ENCODE assay signal across 32 cellular contexts in the genomic region with DNA sequence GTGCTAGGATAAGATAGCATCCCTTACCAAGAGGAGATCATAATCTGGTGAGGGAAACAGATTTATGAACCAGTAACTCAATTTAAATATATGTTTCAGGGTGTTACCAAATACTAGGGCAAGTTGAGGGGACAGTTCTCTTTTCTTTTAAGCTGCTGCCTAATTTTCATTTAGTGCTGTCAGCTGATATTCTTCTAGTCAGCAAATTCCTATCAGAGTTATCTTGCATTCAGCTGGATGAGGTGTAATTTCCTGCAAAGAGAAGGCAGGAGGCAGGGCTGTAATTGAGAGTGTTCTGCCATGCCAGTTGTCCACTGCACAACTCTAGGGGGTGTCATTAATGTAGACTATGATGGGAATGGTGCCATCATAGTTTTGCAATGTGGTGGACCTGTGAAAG.
DNase-seq lines count a peak whose midpoint lies in the region; ATAC-seq, FAIRE-seq and TF ChIP-seq lines count a peak whose summit lies in the region.
"Had no signal": no experiment of that assay in that cellular context is flagged by ENCODE, and none has a peak within 500 bp of the region (broad histone marks: within the 10 kb centered on the region; RNA-seq: fewer than 3 reads in every experiment).

No MANE protein-coding gene starts in this region.

- dilution Hi-C loops in IMR-90 (cut with HindIII; ENCODE audit: low sequenced_read_pairs, unreplicated experiment): no loop called here

- in situ Hi-C loops in HepG2 (cut with HindIII; ENCODE audit: extremely low pct_ligation_motif_present, low pct_unique_long_range_greater_than_20kb): no loop called here
- in situ Hi-C loops in IMR-90 (cut with MboI; ENCODE audit: low sequenced_read_pairs): no loop called here

- BruUV-seq in HepG2 (replicated peaks; lab: Mats Ljungman, UMichigan) (no TSS peak), IMR-90 (replicated peaks; lab: Mats Ljungman, UMichigan) (no TSS peak)

- no peak overlapping the region for H4K91ac ChIP-seq in IMR-90 (ENCODE audit: insufficient read depth, low read depth, low read length)

- no peaks in the 10 kb centered on the region for H3K9me3 ChIP-seq in HepG2 (ENCODE audit: low read length)
- no peaks in the 10 kb centered on the region for H3K9me3 ChIP-seq in right lobe of liver
- H3K9me3 ChIP-seq in A549: no peaks in the 10 kb centered on the region
- no peaks in the 10 kb centered on the region for H3K9me3 ChIP-seq in IMR-90 (ENCODE audit: control insufficient read depth, insufficient read depth, low read length)
- H3K9me3 ChIP-seq: BE2C, Caco-2 had no signal

- H2AK5ac ChIP-seq in IMR-90 (ENCODE audit: low read depth, low read length): no peak overlapping the region

- H4K20me1 ChIP-seq in HepG2 (ENCODE audit: insufficient read depth, low read length) (no peaks in the 10 kb centered on the region), IMR-90 (ENCODE audit: insufficient read depth, low read length) (no peaks in the 10 kb centered on the region)
- H4K20me1 ChIP-seq: BLaER1; BLaER1 treated with 17β-estradiol and CSF1 and Interleukin-3, amounts not matched to agents 10 nM and 100 nM had no signal

- no peaks in the 10 kb centered on the region for H3K79me2 ChIP-seq in HepG2 (ENCODE audit: insufficient read depth, low read length)

- H3K9ac ChIP-seq in HepG2 (ENCODE audit: insufficient read depth, low read depth, low read length): no peak overlapping the region
- no peak overlapping the region for H3K9ac ChIP-seq in IMR-90 (ENCODE audit: low read depth, low read length)
- H3K9ac ChIP-seq: BLaER1; BLaER1 treated with 17β-estradiol and CSF1 and Interleukin-3, amounts not matched to agents 10 nM and 100 nM had no signal

- TF ChIP-seq RAD21 in HepG2 (CRISPR knock-in tag; IDR thresholded peaks at IDR 0.05) (no peak), A549 (conservative IDR thresholded peaks at IDR 0.05 in 1 of 2, IDR thresholded peaks at IDR 0.05 in 1 of 2) (no peak), IMR-90 (IDR thresholded peaks at IDR 0.05; ENCODE audit: low read length) (no peak)

- no peak for TF ChIP-seq POLR2A in HepG2 (IDR thresholded peaks at IDR 0.05; ENCODE audit: insufficient read depth in 1 of 2, low read depth in 2 of 2, low read length in 2 of 2)
- no peak for TF ChIP-seq POLR2A in right lobe of liver (IDR thresholded peaks at IDR 0.05)
- no peak for TF ChIP-seq POLR2A in A549 (IDR thresholded peaks at IDR 0.05; ENCODE audit: low read length)
- TF ChIP-seq POLR2A in IMR-90 (IDR thresholded peaks at IDR 0.05; ENCODE audit: low read depth, low read length): no peak
- TF ChIP-seq POLR2A in GM12891 (IDR thresholded peaks at IDR 0.05; ENCODE audit: low read depth, low read length): no peak

- H2AK9ac ChIP-seq in IMR-90 (replicated peaks; ENCODE audit: low read depth, low read length, poor library complexity): no peak overlapping the region

- FAIRE-seq in HepG2 (lab: Jason Lieb, UNC): no peak
- no peak for FAIRE-seq in A549 (lab: Jason Lieb, UNC)
- FAIRE-seq in GM12891 (lab: Jason Lieb, UNC): no peak
- FAIRE-seq: A204.1, D721Med had no signal

- H2BK15ac ChIP-seq in IMR-90 (ENCODE audit: low read depth, low read length): no peak overlapping the region

- H2BK120ac ChIP-seq in IMR-90 (ENCODE audit: low read depth, low read length): no peak overlapping the region

- no peak overlapping the region for H3K18ac ChIP-seq in IMR-90 (ENCODE audit: low read depth, low read length)

- no peaks in the 10 kb centered on the region for H3K4me1 ChIP-seq in HepG2 (ENCODE audit: insufficient read depth, low read length)
- H3K4me1 ChIP-seq in right lobe of liver: no peaks in the 10 kb centered on the region
- H3K4me1 ChIP-seq in A549: no peaks in the 10 kb centered on the region
- peaks cover 2% of the 10 kb centered on the region; the same call in 1 of the 2 replicates for H3K4me1 ChIP-seq in IMR-90 (ENCODE audit: control insufficient read depth, insufficient read depth, low read length)
- H3K4me1 ChIP-seq: BE2C, Caco-2 had no signal

- H3K4me3 ChIP-seq in HepG2 (replicated peaks in 1 of 3; ENCODE audit: insufficient read depth in 1 of 3, low read depth in 2 of 3, low read length in 3 of 3): no peak overlapping the region
- no peak overlapping the region for H3K4me3 ChIP-seq in right lobe of liver
- H3K4me3 ChIP-seq in A549: no peak overlapping the region
- no peak overlapping the region for H3K4me3 ChIP-seq in IMR-90 (ENCODE audit: insufficient read depth, low read depth, low read length)
- H3K4me3 ChIP-seq: BLaER1; BLaER1 treated with 17β-estradiol and CSF1 and Interleukin-3, amounts not matched to agents 10 nM and 100 nM had no signal

- no peak overlapping the region for H3K23ac ChIP-seq in IMR-90 (ENCODE audit: low read depth, low read length)

- no peak overlapping the region for H4K8ac ChIP-seq in IMR-90 (ENCODE audit: low read depth in 2 of 2, low read length in 2 of 2)

- POLR2A ChIA-PET in HepG2 (lab: Yijun Ruan, JAX): no interaction called here
- POLR2A ChIA-PET in A549 (lab: Yijun Ruan, JAX): no interaction called here
- POLR2A ChIA-PET in IMR-90 (lab: Charles Lee; ENCODE audit: unreplicated experiment): no interaction called here

- DNase-seq in HepG2 (ENCODE audit: low spot score) (no peak), right lobe of liver (no peak), A549 (ENCODE audit: low read depth in 1 of 2, low spot score in 1 of 2) (no peak), IMR-90 (no peak), GM12891 (ENCODE audit: insufficient read length, low spot score) (no peak)
- DNase-seq: 8988T; ACHN; AML-193; BE2C; C1 segment of cervical spinal cord; Caco-2; Calu3; CD4-positive, alpha-beta memory T cell; CD4-positive, alpha-beta T cell; CD4-positive, CD25-positive, alpha-beta regulatory T cell; CD8-positive, alpha-beta memory T cell; CD8-positive, alpha-beta T cell; COR-L47; DMS 273 treated with DMSO at 0.1 percent for 48 hours; DMS153; DMS53; DMS79; DMS79 treated with DMSO at 0.1 percent for 48 hours; DND-41; EL had no signal

- CTCF ChIA-PET in HepG2 (lab: Yijun Ruan, JAX; ENCODE audit: low intra/inter-chr PET ratio, low total read pairs) (no interaction called here), A549 (lab: Yijun Ruan, JAX) (interaction anchor here (1.0 kb wide), 1 partner anchor 10 kb away, joined by 3 read pairs; no protein-coding TSS in a partner anchor), IMR-90 (lab: Yijun Ruan, JAX) (interaction anchor here (1.2 kb wide), 1 partner anchor 13 kb away, joined by 4 read pairs; no protein-coding TSS in a partner anchor)

- no peak overlapping the region for H3K4ac ChIP-seq in IMR-90 (ENCODE audit: low read depth, low read length)

- H3K4me2 ChIP-seq in HepG2 (ENCODE audit: low read depth, low read length) (no peak overlapping the region), A549 (no peak overlapping the region), IMR-90 (ENCODE audit: low read depth, low read length) (no peak overlapping the region)
- H3K4me2 ChIP-seq: BLaER1 had no signal

- H3K14ac ChIP-seq in IMR-90 (replicated peaks; ENCODE audit: low read depth, low read length): no peak overlapping the region

- H3K36me3 ChIP-seq in HepG2 (replicated peaks in 1 of 2; ENCODE audit: control insufficient read depth in 1 of 2, insufficient read depth in 2 of 2, low read length in 2 of 2) (no peaks in the 10 kb centered on the region), right lobe of liver (no peaks in the 10 kb centered on the region), IMR-90 (ENCODE audit: control insufficient read depth, insufficient read depth, low read length) (no peaks in the 10 kb centered on the region)
- H3K36me3 ChIP-seq: BE2C; BLaER1; BLaER1 treated with 17β-estradiol and CSF1 and Interleukin-3, amounts not matched to agents 10 nM and 100 nM had no signal

- H2AFZ ChIP-seq in HepG2 (ENCODE audit: low read length) (no peak overlapping the region), IMR-90 (replicated peaks; ENCODE audit: low read length, poor library complexity) (no peak overlapping the region)

- no peak overlapping the region for H4K5ac ChIP-seq in IMR-90 (ENCODE audit: low read depth, low read length)

- no peak overlapping the region for H3K27ac ChIP-seq in HepG2 (ENCODE audit: extremely low read length, insufficient read depth, low read length)
- H3K27ac ChIP-seq in right lobe of liver: no peak overlapping the region
- H3K27ac ChIP-seq in A549: no peak overlapping the region
- no peak overlapping the region for H3K27ac ChIP-seq in IMR-90 (ENCODE audit: insufficient read depth, low read length)
- H3K27ac ChIP-seq: 22Rv1; BLaER1; BLaER1 treated with 17β-estradiol and CSF1 and Interleukin-3, amounts not matched to agents 10 nM and 100 nM; C4-2B had no signal

- H3K27me3 ChIP-seq in HepG2 (ENCODE audit: control insufficient read depth in 1 of 2, insufficient read depth in 2 of 2, low read length in 2 of 2): no peaks in the 10 kb centered on the region
- H3K27me3 ChIP-seq in right lobe of liver: no peaks in the 10 kb centered on the region
- peaks cover 6% of the 10 kb centered on the region for H3K27me3 ChIP-seq in IMR-90 (ENCODE audit: control insufficient read depth, insufficient read depth, low read length)
- H3K27me3 ChIP-seq: BE2C; BLaER1; BLaER1 treated with 17β-estradiol and CSF1 and Interleukin-3, amounts not matched to agents 10 nM and 100 nM had no signal

- no peak overlapping the region for H3K56ac ChIP-seq in IMR-90 (ENCODE audit: extremely low read depth, insufficient read depth, low read length)

- TF ChIP-seq CTCF in HepG2 (CRISPR knock-in tag; IDR thresholded peaks at IDR 0.05) (no peak), right lobe of liver (IDR thresholded peaks at IDR 0.05) (no peak), A549 (IDR thresholded peaks at IDR 0.05) (no peak), IMR-90 (conservative IDR thresholded peaks at IDR 0.05; ENCODE audit: low read depth, low read length) (no peak)

- intact Hi-C loops in HepG2 (cut with micrococcal nuclease; ENCODE audit: unreplicated experiment): no loop called here
- intact Hi-C loops in right lobe of liver (cut with DNase I): no loop called here
- intact Hi-C loops in IMR-90 (cut with micrococcal nuclease): no loop called here

- ATAC-seq in HepG2 (no peak), right lobe of liver (no peak), A549 (no peak), IMR-90 (ENCODE audit: low read depth) (no peak), esophagus mucosa (no peak)
- ATAC-seq: CD8-positive, alpha-beta T cell had no signal

- no peaks in the 10 kb centered on the region for H3K79me1 ChIP-seq in IMR-90 (ENCODE audit: low read depth in 1 of 2, low read length in 2 of 2)

- TF ChIP-seq EP300 in HepG2 (IDR thresholded peaks at IDR 0.05; ENCODE audit: low read depth in 2 of 2, low read length in 2 of 2) (no peak), HepG2 (CRISPR knock-in tag; IDR thresholded peaks at IDR 0.05; ENCODE audit: borderline replicate concordance) (no peak), A549 (IDR thresholded peaks at IDR 0.05) (no peak)

- no peaks in the 10 kb centered on the region for H3K9me1 ChIP-seq in IMR-90 (ENCODE audit: insufficient read depth, low read length)

- no peak overlapping the region for H2BK20ac ChIP-seq in IMR-90 (ENCODE audit: low read depth, low read length)

- no peak overlapping the region for H2BK5ac ChIP-seq in IMR-90 (ENCODE audit: low read depth, low read length, poor library complexity, severe bottlenecking)

TF ChIP-seq in A549, 52 proteins besides CTCF, POLR2A, EP300 and RAD21 (continues in another document):
- peak; percentile 52 for TF ChIP-seq MAFK (IDR thresholded peaks at IDR 0.05; ENCODE audit: partially characterized antibody)

TF ChIP-seq in GM12891, 5 proteins besides CTCF, POLR2A, EP300 and RAD21 (continues in another document):
- TF ChIP-seq POLR2AphosphoS5 (IDR thresholded peaks at IDR 0.05; ENCODE audit: low read depth, low read length): no peak
- TF ChIP-seq SPI1 (IDR thresholded peaks at IDR 0.05; ENCODE audit: low read depth, low read length): no peak
